In the genomic region with DNA sequence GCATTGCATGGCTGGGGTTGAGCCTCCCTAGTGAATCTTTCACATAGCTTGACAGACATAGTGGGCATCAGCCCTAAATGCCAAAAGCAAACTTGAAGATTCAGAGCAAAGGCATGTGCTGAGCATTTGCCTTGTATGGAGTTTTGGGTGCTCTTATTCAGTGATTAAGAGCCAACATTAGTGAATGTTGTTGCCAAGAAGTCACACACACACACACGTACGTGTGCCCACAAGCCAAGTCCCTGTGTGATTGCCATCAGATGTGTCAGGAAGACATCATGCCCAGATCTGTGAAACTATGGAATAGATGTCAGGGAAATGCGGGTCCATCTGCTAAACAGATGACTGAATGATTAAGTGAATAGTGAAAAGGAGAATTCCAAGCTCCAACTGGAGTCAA, we compare ENCODE assay signal across 24 cellular contexts.
A peak's percentile ranks its signal among the peaks of the same experiment; 100 is the strongest.
DNase-seq lines count a peak whose midpoint lies in the region; ATAC-seq, FAIRE-seq and TF ChIP-seq lines count a peak whose summit lies in the region.
"Had no signal": no experiment of that assay in that cellular context is flagged by ENCODE, and none has a peak within 500 bp of the region (broad histone marks: within the 10 kb centered on the region; RNA-seq: fewer than 3 reads in every experiment).

No MANE protein-coding gene starts in this region.

- H3K4me3 ChIP-seq in rectal smooth muscle tissue (ENCODE audit: low read length) = no peak overlapping the region
- H3K4me3 ChIP-seq: psoas muscle had no signal

- peak; percentile 45 for DNase-seq in GM03348 (ENCODE audit: low spot score)
- peak; percentile 34 for DNase-seq in fibroblast of gingiva (ENCODE audit: low read depth)
- no peak for DNase-seq in SK-N-DZ (ENCODE audit: low spot score)
- no peak for DNase-seq in COR-L47 (lab: John Stamatoyannopoulos, UW)
- no peak for DNase-seq in GM12892 (ENCODE audit: insufficient read length)
- DNase-seq: activated CD4-positive, alpha-beta T cell treated with anti-CD3 and anti-CD28 coated beads for 48 hours; activated CD8-positive, alpha-beta memory T cell treated with anti-CD3 and anti-CD28 coated beads, Interleukin-2, amount 50 U/mL, for 4 hours; CD4-positive, alpha-beta memory T cell; DMS79; endodermal cell; left cardiac atrium; midbrain; NCI-H1092; NCI-H2081 treated with DMSO at 0.1 percent for 48 hours; NCI-H510A treated with DMSO at 0.1 percent for 48 hours; nephron progenitor cell; psoas muscle; stimulated activated CD8-positive, alpha-beta memory T cell treated with anti-CD3 and anti-CD28 coated beads, Interleukin-4, amount 100 ng/mL, for 48 hours; T-cell had no signal

- no peak for ATAC-seq in stimulated activated memory B cell treated with anti-CD40 and anti-IgM and Interleukin-4, amounts not matched to agents 10 μg/mL and 1 μg/mL and 100 μg/mL, for 72 hours
- ATAC-seq: T-cell had no signal

- FAIRE-seq in GM12892 (lab: Jason Lieb, UNC) = no peak
- FAIRE-seq: frontal cortex, GM18507 had no signal

- H3K27me3 Mint-ChIP-seq in stimulated activated memory B cell treated with anti-CD40 and anti-IgM and Interleukin-4, amounts not matched to agents 10 μg/mL and 1 μg/mL and 100 μg/mL, for 72 hours = no peaks in the 10 kb centered on the region
- H3K27me3 Mint-ChIP-seq: T-cell had no signal

- no peak for TF ChIP-seq POLR2A in GM12892 (IDR thresholded peaks at IDR 0.05; ENCODE audit: low read depth, low read length)

- peaks cover 19% of the 10 kb centered on the region for H3K4me1 ChIP-seq in rectal smooth muscle tissue (ENCODE audit: control insufficient read depth, insufficient read depth, low read length)

- no peaks in the 10 kb centered on the region for H3K9me3 Mint-ChIP-seq in stimulated activated memory B cell treated with anti-CD40 and anti-IgM and Interleukin-4, amounts not matched to agents 10 μg/mL and 1 μg/mL and 100 μg/mL, for 72 hours
- H3K9me3 Mint-ChIP-seq: CD4-positive, alpha-beta memory T cell; endodermal cell; nephron progenitor cell; T-cell had no signal

- H3K9ac ChIP-seq in rectal smooth muscle tissue (ENCODE audit: low read length) = no peak overlapping the region

- H3K27me3 ChIP-seq in rectal smooth muscle tissue (ENCODE audit: control insufficient read depth, insufficient read depth, low read length) = no peaks in the 10 kb centered on the region

- H3K4me3 Mint-ChIP-seq in stimulated activated memory B cell treated with anti-CD40 and anti-IgM and Interleukin-4, amounts not matched to agents 10 μg/mL and 1 μg/mL and 100 μg/mL, for 72 hours = no peak overlapping the region
- H3K4me3 Mint-ChIP-seq: CD4-positive, alpha-beta memory T cell; endodermal cell; nephron progenitor cell; T-cell had no signal

- H3K36me3 ChIP-seq in rectal smooth muscle tissue (ENCODE audit: control insufficient read depth, insufficient read depth, low read length) = no peaks in the 10 kb centered on the region

- no peaks in the 10 kb centered on the region for H3K4me1 Mint-ChIP-seq in stimulated activated memory B cell treated with anti-CD40 and anti-IgM and Interleukin-4, amounts not matched to agents 10 μg/mL and 1 μg/mL and 100 μg/mL, for 72 hours
- H3K4me1 Mint-ChIP-seq: CD4-positive, alpha-beta memory T cell; endodermal cell; T-cell had no signal

- H3K36me3 Mint-ChIP-seq in stimulated activated memory B cell treated with anti-CD40 and anti-IgM and Interleukin-4, amounts not matched to agents 10 μg/mL and 1 μg/mL and 100 μg/mL, for 72 hours = no peaks in the 10 kb centered on the region
- H3K36me3 Mint-ChIP-seq: CD4-positive, alpha-beta memory T cell; T-cell had no signal

- H3K27ac ChIP-seq in angular gyrus (ENCODE audit: low read depth, low read length) (peak overlapping the region; percentile 32), rectal smooth muscle tissue (ENCODE audit: low read depth, low read length) (peak overlapping the region; percentile 4)
- H3K27ac ChIP-seq: psoas muscle had no signal

- H3K27ac Mint-ChIP-seq in stimulated activated memory B cell treated with anti-CD40 and anti-IgM and Interleukin-4, amounts not matched to agents 10 μg/mL and 1 μg/mL and 100 μg/mL, for 72 hours = no peak overlapping the region
- H3K27ac Mint-ChIP-seq: CD4-positive, alpha-beta memory T cell; endodermal cell; nephron progenitor cell; T-cell had no signal

Comparison
In these comparisons a context has a peak if more than half of its experiments do, and no peak if none do; other contexts are left out.
1. DNase-seq: peak in GM03348 (single experiment) and fibroblast of gingiva (single experiment); none in SK-N-DZ (single experiment), COR-L47 (single experiment) and GM12892 (single experiment).